8 cellular contexts compared by ENCODE assay signal in the genomic region with DNA sequence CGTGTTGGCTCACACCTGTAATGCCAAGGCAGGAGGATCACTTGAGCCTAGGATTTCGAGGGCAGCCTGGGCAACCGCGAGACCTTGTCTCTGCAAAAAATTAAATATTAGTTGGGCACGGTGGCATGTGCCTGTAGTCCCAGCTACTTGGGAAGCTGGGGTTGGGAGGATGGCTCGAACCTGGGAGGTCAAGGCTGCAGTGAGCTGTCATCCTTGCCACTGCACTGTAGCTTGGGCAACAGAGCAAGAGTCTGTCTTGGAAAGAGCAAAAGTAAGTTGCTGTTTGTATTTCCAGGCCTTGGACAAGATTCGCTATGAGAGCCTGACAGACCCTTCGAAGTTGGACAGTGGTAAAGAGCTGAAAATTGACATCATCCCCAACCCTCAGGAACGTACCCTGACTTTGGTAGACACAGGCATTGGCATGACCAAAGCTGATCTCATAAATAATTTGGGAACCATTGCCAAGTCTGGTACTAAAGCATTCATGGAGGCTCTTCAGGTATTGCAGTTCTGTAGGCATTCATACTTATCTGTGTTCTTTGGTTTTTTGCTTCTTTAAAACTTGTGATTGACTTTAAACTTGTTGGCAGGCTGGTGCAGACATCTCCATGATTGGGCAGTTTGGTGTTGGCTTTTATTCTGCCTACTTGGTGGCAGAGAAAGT. TPM values are rescaled to one million over a fixed set of nuclear protein-coding genes. Genes with fewer than 3 reads are reported as not detected.
DNase-seq lines count a peak whose midpoint lies in the region; ATAC-seq and TF ChIP-seq lines count a peak whose summit lies in the region.

No MANE protein-coding gene starts in this region.

- CTCF ChIA-PET in activated CD8-positive, alpha-beta memory T cell treated with anti-CD3 and anti-CD28 coated beads, Interleukin-2, amount 10 ng/mL, durations not matched to agents 7 days and 5 days (lab: Charles Lee) = interaction anchor here (2.0 to 5.1 kb wide), 4 partner anchors 8 to 76 kb away, joined by 8 to 60 read pairs (median 36); a partner anchor contains a TSS

- H3K36me3 Mint-ChIP-seq in activated CD8-positive, alpha-beta memory T cell treated with anti-CD3 and anti-CD28 coated beads, Interleukin-2, amount 10 ng/mL, durations not matched to agents 7 days and 5 days = peaks cover 68% of the 10 kb centered on the region
- H3K36me3 Mint-ChIP-seq in activated T-helper 17 cell treated with anti-CD3 and anti-CD28 coated beads, Interleukin-2, amount 50 U/mL, for 72 hours (ENCODE audit: low read depth) = peaks cover 80% of the 10 kb centered on the region

- 48 to 58% (median 52%) methylated on average over 9 of the region's 9 CpGs for WGBS in stomach, 5 donors

- peak overlapping the region; percentile 99 for H3K4me3 Mint-ChIP-seq in activated CD8-positive, alpha-beta memory T cell treated with anti-CD3 and anti-CD28 coated beads, Interleukin-2, amount 10 ng/mL, durations not matched to agents 7 days and 5 days
- peak overlapping the region; percentile 87 for H3K4me3 Mint-ChIP-seq in activated T-helper 17 cell treated with anti-CD3 and anti-CD28 coated beads, Interleukin-2, amount 50 U/mL, for 72 hours

- peaks cover 71% of the 10 kb centered on the region for H3K4me1 Mint-ChIP-seq in activated CD8-positive, alpha-beta memory T cell treated with anti-CD3 and anti-CD28 coated beads, Interleukin-2, amount 10 ng/mL, durations not matched to agents 7 days and 5 days
- peaks cover 50% of the 10 kb centered on the region for H3K4me1 Mint-ChIP-seq in activated T-helper 17 cell treated with anti-CD3 and anti-CD28 coated beads, Interleukin-2, amount 50 U/mL, for 72 hours

- DNase-seq in activated CD8-positive, alpha-beta memory T cell treated with anti-CD3 and anti-CD28 coated beads, Interleukin-2, amount 10 ng/mL, durations not matched to agents 7 days and 5 days = no peak
- DNase-seq in activated CD8-positive, alpha-beta memory T cell treated with anti-CD3 and anti-CD28 coated beads, Interleukin-2, amount 50 U/mL, for 48 hours = no peak
- no peak for DNase-seq in stomach
- DNase-seq in D341Med (ENCODE audit: low spot score) = no peak
- no peak for DNase-seq in KBM-7

- no peaks in the 10 kb centered on the region for H3K27me3 ChIP-seq in stomach

- peaks cover 54 to 58% (median 57%) of the 10 kb centered on the region in 4 donors for H3K36me3 ChIP-seq in stomach

- H3K9me3 Mint-ChIP-seq in activated CD8-positive, alpha-beta memory T cell treated with anti-CD3 and anti-CD28 coated beads, Interleukin-2, amount 10 ng/mL, durations not matched to agents 7 days and 5 days (ENCODE audit: low read depth) = no peaks in the 10 kb centered on the region
- H3K9me3 Mint-ChIP-seq in activated T-helper 17 cell treated with anti-CD3 and anti-CD28 coated beads, Interleukin-2, amount 50 U/mL, for 72 hours = no peaks in the 10 kb centered on the region

- no peak for TF ChIP-seq CTCF in stomach (IDR thresholded peaks at IDR 0.05)

- intact Hi-C loops in stomach (cut with DNase I; ENCODE audit: low total_unique reads) = no loop called here

- in situ Hi-C loops in KBM-7 (cut with MboI; ENCODE audit: low pct_unique_long_range_greater_than_20kb, low sequenced_read_pairs) = no loop called here

- H3K4me1 ChIP-seq in stomach = peaks cover 38 to 73% (median 59%) of the 10 kb centered on the region in 4 donors

- no peak for TF ChIP-seq POLR2A in stomach (IDR thresholded peaks at IDR 0.05)

- no peak for TF ChIP-seq EP300 in stomach (IDR thresholded peaks at IDR 0.05)

- no peak for ATAC-seq in activated CD8-positive, alpha-beta memory T cell treated with anti-CD3 and anti-CD28 coated beads, Interleukin-2, amount 10 ng/mL, durations not matched to agents 7 days and 5 days
- no peak for ATAC-seq in activated T-helper 17 cell treated with anti-CD3 and anti-CD28 coated beads, Interleukin-2, amount 50 U/mL, for 72 hours (replicated peaks)
- ATAC-seq in HG03432 (IDR thresholded peaks at IDR 0.05; ENCODE audit: unreplicated experiment) = no peak

- no peaks in the 10 kb centered on the region for H3K9me3 ChIP-seq in iPS-18c (ENCODE audit: control insufficient read depth, insufficient read depth, low read length)
- no peaks in the 10 kb centered on the region for H3K9me3 ChIP-seq in stomach

- H3K4me3 ChIP-seq in iPS-18c (ENCODE audit: insufficient read depth, low read depth, low read length) (peak overlapping the region; percentile 99), stomach (peak overlapping the region in 3 of 4 donors; percentile 70 to 99 (median 93))

- H3K27me3 Mint-ChIP-seq in activated CD8-positive, alpha-beta memory T cell treated with anti-CD3 and anti-CD28 coated beads, Interleukin-2, amount 10 ng/mL, durations not matched to agents 7 days and 5 days = no peaks in the 10 kb centered on the region
- no peaks in the 10 kb centered on the region for H3K27me3 Mint-ChIP-seq in activated T-helper 17 cell treated with anti-CD3 and anti-CD28 coated beads, Interleukin-2, amount 50 U/mL, for 72 hours

- peak overlapping the region; percentile 99 for H3K27ac Mint-ChIP-seq in activated CD8-positive, alpha-beta memory T cell treated with anti-CD3 and anti-CD28 coated beads, Interleukin-2, amount 10 ng/mL, durations not matched to agents 7 days and 5 days
- peak overlapping the region; percentile 99 for H3K27ac Mint-ChIP-seq in activated T-helper 17 cell treated with anti-CD3 and anti-CD28 coated beads, Interleukin-2, amount 50 U/mL, for 72 hours

- peak overlapping the region; percentile 2 to 99 (median 97) for H3K27ac ChIP-seq in stomach

RNA-seq across cellular contexts. Expression of a gene that starts 2.3 kb away (rescaled TPM):
- total RNA-seq in activated CD8-positive, alpha-beta memory T cell treated with anti-CD3 and anti-CD28 coated beads, Interleukin-2, amount 10 ng/mL, durations not matched to agents 7 days and 5 days = 1,000 to 10,000 TPM in 1 of 2 experiments, 100 to 1,000 TPM in 1; 734 to 1,112 TPM
- 1,000 to 10,000 TPM; 1,019 to 1,822 TPM for total RNA-seq in activated T-helper 17 cell treated with anti-CD3 and anti-CD28 coated beads, Interleukin-2, amount 50 U/mL, for 72 hours
- 100 to 1,000 TPM; 168 to 414 (median 370) TPM for total RNA-seq in stomach
- polyA plus RNA-seq in stomach = 100 to 1,000 TPM; 267 to 549 (median 348) TPM

RNA-seq across cellular contexts. Expression of a gene that starts 8.1 kb away (rescaled TPM):
- total RNA-seq in activated CD8-positive, alpha-beta memory T cell treated with anti-CD3 and anti-CD28 coated beads, Interleukin-2, amount 10 ng/mL, durations not matched to agents 7 days and 5 days = 10 to 100 TPM; 28.0 to 39.6 TPM
- total RNA-seq in activated T-helper 17 cell treated with anti-CD3 and anti-CD28 coated beads, Interleukin-2, amount 50 U/mL, for 72 hours = 10 to 100 TPM; 16.5 to 22.3 TPM
- 10 to 100 TPM in 4 of 5 donors, 1 to 10 TPM in 1; 1.4 to 60.1 (median 27.0) TPM for total RNA-seq in stomach
- polyA plus RNA-seq in stomach = 10 to 100 TPM in 2 of 3 donors, 1 to 10 TPM in 1; 7.3 to 17.2 (median 16.6) TPM

RNA-seq across cellular contexts. Expression of a gene that starts 16.1 kb away (rescaled TPM):
- 10 to 100 TPM; 24.5 to 37.7 TPM for total RNA-seq in activated CD8-positive, alpha-beta memory T cell treated with anti-CD3 and anti-CD28 coated beads, Interleukin-2, amount 10 ng/mL, durations not matched to agents 7 days and 5 days
- total RNA-seq in activated T-helper 17 cell treated with anti-CD3 and anti-CD28 coated beads, Interleukin-2, amount 50 U/mL, for 72 hours = 10 to 100 TPM; 20.5 to 26.9 TPM
- total RNA-seq in stomach = 10 to 100 TPM in 1 of 5 donors, 1 to 10 TPM in 1, under 1 TPM in 1, not detected in 2; 0.89 to 23.5 (median 3.5) TPM
- 10 to 100 TPM in 2 of 3 donors, 1 to 10 TPM in 1; 9.9 to 14.2 (median 10.6) TPM for polyA plus RNA-seq in stomach

RNA-seq across cellular contexts. Expression of a gene that starts 21.0 kb away (rescaled TPM):
- under 1 TPM in 1 of 2 experiments, not detected in 1; 0.06 TPM for total RNA-seq in activated CD8-positive, alpha-beta memory T cell treated with anti-CD3 and anti-CD28 coated beads, Interleukin-2, amount 10 ng/mL, durations not matched to agents 7 days and 5 days
- total RNA-seq in activated T-helper 17 cell treated with anti-CD3 and anti-CD28 coated beads, Interleukin-2, amount 50 U/mL, for 72 hours = under 1 TPM; 0.05 to 0.19 TPM
- total RNA-seq in stomach = under 1 TPM in 2 of 5 donors, not detected in 3; 0.18 to 0.29 TPM
- under 1 TPM in 2 of 3 donors, not detected in 1; 0.12 to 0.28 TPM for polyA plus RNA-seq in stomach

RNA-seq across cellular contexts. Expression of a gene that starts 25.8 kb away (rescaled TPM):
- total RNA-seq in activated CD8-positive, alpha-beta memory T cell treated with anti-CD3 and anti-CD28 coated beads, Interleukin-2, amount 10 ng/mL, durations not matched to agents 7 days and 5 days = 10 to 100 TPM; 39.8 to 49.9 TPM
- total RNA-seq in activated T-helper 17 cell treated with anti-CD3 and anti-CD28 coated beads, Interleukin-2, amount 50 U/mL, for 72 hours = 10 to 100 TPM; 40.8 to 80.8 TPM
- 100 to 1,000 TPM in 2 of 5 donors, 10 to 100 TPM in 3; 26.4 to 217 (median 77.4) TPM for total RNA-seq in stomach
- polyA plus RNA-seq in stomach = 10 to 100 TPM; 22.6 to 33.5 (median 29.0) TPM
